ENCODE assay signal across 8 cellular contexts in the genomic region with DNA sequence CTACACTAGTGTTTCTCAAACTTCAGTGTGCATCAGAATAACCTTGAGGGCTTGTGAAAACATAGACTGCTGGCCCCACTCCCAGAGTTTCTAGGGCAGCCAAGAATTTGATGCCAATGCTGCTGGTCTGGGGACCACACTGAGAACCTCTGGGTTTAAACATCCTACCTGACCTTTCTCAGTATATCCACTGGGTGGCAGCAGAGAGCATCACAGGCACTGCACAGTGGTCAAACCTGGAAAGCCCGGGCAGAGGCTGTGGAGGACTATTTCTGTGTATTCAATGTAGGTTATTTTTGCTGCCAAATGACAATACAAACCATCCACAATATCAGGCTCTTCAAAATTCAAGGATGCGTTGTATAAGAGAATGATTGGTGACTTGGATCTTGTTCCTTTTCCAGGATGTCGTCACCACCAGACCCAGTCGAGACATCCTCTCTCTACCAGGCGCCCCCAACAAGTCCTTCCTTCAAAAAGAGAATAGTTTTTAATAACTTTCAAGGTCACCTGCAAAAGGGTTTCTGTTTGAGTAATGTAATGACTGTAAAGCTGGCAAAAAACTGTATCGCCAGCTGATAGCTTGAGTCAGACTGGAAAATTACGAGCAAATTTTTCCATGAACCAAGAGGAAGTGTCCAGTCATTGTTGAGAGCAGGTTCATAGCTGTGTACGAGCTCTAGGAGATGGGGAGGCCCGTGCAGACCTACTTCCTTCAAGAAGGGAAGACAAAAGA. TPM values are rescaled to one million over a fixed set of nuclear protein-coding genes. Genes with fewer than 3 reads are reported as not detected.
DNase-seq lines count a peak whose midpoint lies in the region; ATAC-seq and TF ChIP-seq lines count a peak whose summit lies in the region.

No MANE protein-coding gene starts in this region.

- TF ChIP-seq CTCF in CD8-positive, alpha-beta T cell (IDR thresholded peaks at IDR 0.05) = peak; percentile 86

- no peak overlapping the region for H3K27ac ChIP-seq in CD8-positive, alpha-beta T cell (ENCODE audit: low read depth, low read length)

- no peaks in the 10 kb centered on the region for H3K36me3 ChIP-seq in CD8-positive, alpha-beta T cell (ENCODE audit: insufficient read depth, low read length)

- H3K4me1 ChIP-seq in CD8-positive, alpha-beta T cell (ENCODE audit: insufficient read depth, low read length) = peaks cover 8% of the 10 kb centered on the region

- H3K4me3 ChIP-seq in CD8-positive, alpha-beta T cell (ENCODE audit: low read depth, low read length) = no peak overlapping the region

- ATAC-seq in CD8-positive, alpha-beta T cell = peak; percentile 77
- ATAC-seq in GM19372 (IDR thresholded peaks at IDR 0.05; ENCODE audit: low read depth, unreplicated experiment) (peak; percentile 85), HG03457 (IDR thresholded peaks at IDR 0.05; ENCODE audit: unreplicated experiment) (peak; percentile 57)

- POLR2A ChIA-PET in CD8-positive, alpha-beta T cell (lab: Charles Lee) = no interaction called here

- H3K9me3 Mint-ChIP-seq in CD8-positive, alpha-beta T cell = no peaks in the 10 kb centered on the region

- H3K4me1 Mint-ChIP-seq in CD8-positive, alpha-beta T cell (ENCODE audit: low read depth) = peaks cover 27% of the 10 kb centered on the region

- H3K36me3 Mint-ChIP-seq in CD8-positive, alpha-beta T cell = no peaks in the 10 kb centered on the region

- H3K27me3 Mint-ChIP-seq in CD8-positive, alpha-beta T cell (ENCODE audit: low read depth) = peaks cover 6% of the 10 kb centered on the region

- CTCF ChIA-PET in CD8-positive, alpha-beta T cell (lab: Charles Lee) = interaction anchor here (0.8 to 3.2 kb wide), 14 partner anchors 11 to 300 kb away, joined by 3 to 30 read pairs (median 4); partner anchors contain the start of gene POLR2M

- H3K27me3 ChIP-seq in CD8-positive, alpha-beta T cell (ENCODE audit: insufficient read depth, low read length) = no peaks in the 10 kb centered on the region

- intact Hi-C loops in CD8-positive, alpha-beta T cell (cut with DNase I, micrococcal nuclease) = loop anchor here (1.0 to 10.0 kb wide), 6 partner anchors 52 to 622 kb away; partner anchors contain the start of gene POLR2M (in 1 of the 2)

- H3K4me3 Mint-ChIP-seq in CD8-positive, alpha-beta T cell = no peak overlapping the region

- no peak overlapping the region for H3K27ac Mint-ChIP-seq in CD8-positive, alpha-beta T cell

- no peaks in the 10 kb centered on the region for H3K9me3 ChIP-seq in CD8-positive, alpha-beta T cell (ENCODE audit: low read length)

- peak; percentile 23 to 67 (median 50) for DNase-seq in CD8-positive, alpha-beta T cell
- DNase-seq in NCI-H69 (lab: John Stamatoyannopoulos, UW) (peak; percentile 74), dermis microvascular lymphatic vessel endothelial cell (ENCODE audit: low read depth in 2 of 2) (peak; percentile 98), medulla oblongata (ENCODE audit: extremely low spot score) (peak; percentile 88)
- DNase-seq in activated CD4-positive, alpha-beta T cell treated with anti-CD3 and anti-CD28 coated beads, Interleukin-2, amount 50 U/mL, for 4 hours = peak; percentile 43 to 44
- peak; percentile 9 to 22 for DNase-seq in stimulated activated CD8-positive, alpha-beta memory T cell treated with anti-CD3 and anti-CD28 coated beads, Interleukin-2, amount 100 ng/mL, for 1 hour (ENCODE audit: low read depth in 2 of 2)

RNA-seq across cellular contexts. Expression of gene MYZAP, which starts 30.6 kb away (rescaled TPM):
- total RNA-seq in CD8-positive, alpha-beta T cell = under 1 TPM in 1 of 2 experiments, not detected in 1; 0.31 TPM
- 37.2 and 45.7 TPM in 2 replicates for total RNA-seq in dermis microvascular lymphatic vessel endothelial cell

Comparison
In these comparisons a context has a peak if more than half of its experiments do, and no peak if none do; other contexts are left out.
1. DNase-seq: peak in every context shown above with its lines; median percentile 98 in dermis microvascular lymphatic vessel endothelial cell; 88 in medulla oblongata; 74 in NCI-H69; 50 in CD8-positive, alpha-beta T cell; 44 in activated CD4-positive, alpha-beta T cell treated with anti-CD3 and anti-CD28 coated beads, Interleukin-2, amount 50 U/mL, for 4 hours; 16 in stimulated activated CD8-positive, alpha-beta memory T cell treated with anti-CD3 and anti-CD28 coated beads, Interleukin-2, amount 100 ng/mL, for 1 hour.
2. RNA of gene MYZAP, which starts 30.6 kb away (total RNA-seq): 37.2 to 45.7 TPM in dermis microvascular lymphatic vessel endothelial cell; 0.31 TPM in CD8-positive, alpha-beta T cell; every median in the first group is over 10 times any median in the second.
3. Peak in every context shown above with its lines, with median percentiles within 50 percentile points of each other: ATAC-seq.